25 cellular contexts compared by ENCODE assay signal in the genomic region with DNA sequence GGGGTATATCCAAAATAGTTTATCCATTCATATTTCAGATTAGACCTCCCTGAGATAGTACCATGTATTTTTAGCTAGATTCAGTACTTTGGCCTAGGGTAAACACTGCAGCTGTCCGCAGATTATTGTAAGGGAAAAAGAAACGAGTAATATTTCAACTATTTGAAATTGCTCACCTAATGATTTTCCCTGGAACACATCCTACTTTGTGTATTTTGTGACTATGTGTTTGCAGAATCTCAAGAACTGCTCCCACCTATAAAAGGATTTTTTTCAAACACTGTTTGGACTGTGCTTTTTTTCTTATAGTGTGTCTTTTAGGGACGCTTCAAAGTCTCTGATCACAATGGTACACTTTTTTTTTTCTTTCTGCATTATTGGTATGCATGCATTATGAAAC. TPM values are rescaled to one million over a fixed set of nuclear protein-coding genes. Genes with fewer than 3 reads are reported as not detected.
"Had no signal": no experiment of that assay in that cellular context is flagged by ENCODE, and none has a peak within 500 bp of the region (broad histone marks: within the 10 kb centered on the region; RNA-seq: fewer than 3 reads in every experiment).

No MANE protein-coding gene starts in this region.

- DNase-seq: islet precursor cell; left ventricle myocardium inferior; mesendoderm; naive B cell; natural killer cell; nephron progenitor cell; ovary; right cardiac atrium; sigmoid colon; spleen; stimulated activated CD4-positive, alpha-beta T cell treated with anti-CD3 and anti-CD28 coated beads, Interleukin-4, amount 100 ng/mL, for 24 hours; stimulated activated naive CD4-positive, alpha-beta T cell; tibial artery; trophoblast cell; upper lobe of right lung had no signal

- FAIRE-seq: urothelium cell line had no signal

- H3K79me2 ChIP-seq: hepatocyte had no signal

- H3K27ac ChIP-seq: hepatocyte, left ventricle myocardium inferior, neural progenitor cell, neutrophil, ovary, sigmoid colon, skin epidermis, spleen, suprapubic skin, thoracic aorta, tibial artery, upper lobe of right lung had no signal

- H3K4me1 ChIP-seq: left ventricle myocardium inferior, neural progenitor cell, spleen, suprapubic skin, upper lobe of right lung had no signal

- H2AFZ ChIP-seq: hepatocyte, neural progenitor cell had no signal

- H3K36me3 ChIP-seq: left ventricle myocardium inferior, neural progenitor cell, neutrophil, ovary, sigmoid colon, spleen, suprapubic skin, thoracic aorta, tibial artery, upper lobe of right lung had no signal

- H3K27me3 ChIP-seq: hepatocyte, neural progenitor cell, neutrophil, ovary, sigmoid colon, spleen, suprapubic skin, tibial artery, upper lobe of right lung had no signal

- H3K4me3 ChIP-seq: hepatocyte, left ventricle myocardium inferior, lung, neural progenitor cell, ovary, sigmoid colon, skin epidermis, spleen, suprapubic skin, thoracic aorta, tibial artery, upper lobe of right lung had no signal

- H3K9ac ChIP-seq: neural progenitor cell had no signal

- H3K9me3 ChIP-seq: left ventricle myocardium inferior, neutrophil, ovary, sigmoid colon, spleen, suprapubic skin, thoracic aorta, tibial artery, upper lobe of right lung had no signal

- H3K4me2 ChIP-seq: hepatocyte, neural progenitor cell had no signal

- ATAC-seq: natural killer cell; right cardiac atrium; stimulated activated effector memory CD8-positive, alpha-beta T cell treated with anti-CD3 and anti-CD28 coated beads, Interleukin-12 subunit alpha, Interleukin-12 subunit beta, amount 100 ng/mL, for 72 hours; upper lobe of right lung had no signal

RNA-seq across cellular contexts. Expression of a gene that starts 42.3 kb away (rescaled TPM):
- total RNA-seq: mononuclear cell had no signal
